18 cellular contexts compared by ENCODE assay signal in the genomic region with DNA sequence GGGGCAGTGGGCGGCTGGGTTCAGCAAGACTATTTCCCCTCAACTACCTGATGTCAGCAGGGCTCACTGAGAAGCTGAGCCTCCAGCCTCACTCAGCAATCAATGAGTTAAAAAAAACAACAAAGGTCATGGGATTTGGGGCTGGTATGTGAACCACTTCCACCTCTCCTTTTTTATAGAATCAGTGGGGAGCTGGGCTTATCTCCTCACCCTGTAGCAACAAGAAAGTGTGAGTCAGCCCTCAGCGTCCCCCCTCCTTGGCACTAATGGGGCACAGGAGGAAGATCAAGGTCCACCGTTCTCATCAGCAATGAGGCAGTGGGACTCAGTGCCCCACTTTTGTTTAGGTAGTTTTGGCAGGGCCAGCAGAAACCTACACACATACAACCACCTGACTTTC.
DNase-seq lines count a peak whose midpoint lies in the region; ATAC-seq and TF ChIP-seq lines count a peak whose summit lies in the region.
"Had no signal": no experiment of that assay in that cellular context is flagged by ENCODE, and none has a peak within 500 bp of the region (broad histone marks: within the 10 kb centered on the region; RNA-seq: fewer than 3 reads in every experiment).

No MANE protein-coding gene starts in this region.

- H3K79me1 ChIP-seq in neuronal stem cell (ENCODE audit: low read depth, low read length): no peaks in the 10 kb centered on the region

- DNase-seq in astrocyte of the hippocampus (ENCODE audit: low read depth, low spot score) (peak; percentile 30), iPS-NIHi11 (ENCODE audit: low spot score) (peak; percentile 9), neuronal stem cell (ENCODE audit: low spot score) (no peak), NCI-H1048 (lab: John Stamatoyannopoulos, UW) (no peak), C1 segment of cervical spinal cord (lab: John Stamatoyannopoulos, UW) (no peak), HEK293T (ENCODE audit: extremely low spot score) (no peak)
- DNase-seq: CD4-positive, alpha-beta T cell; CD8-positive, alpha-beta memory T cell; DMS 273 treated with DMSO at 0.1 percent for 48 hours; DMS79; EL; GDM1; H9; HFFc6 had no signal

- H4K8ac ChIP-seq in neuronal stem cell (ENCODE audit: low read depth, low read length): no peak overlapping the region

- no peak overlapping the region for H4K91ac ChIP-seq in neuronal stem cell (ENCODE audit: low read depth, low read length, poor library complexity)

- no peak overlapping the region for H2AK5ac ChIP-seq in neuronal stem cell (ENCODE audit: low read depth, low read length)

- no peak overlapping the region for H3K4ac ChIP-seq in neuronal stem cell (ENCODE audit: low read length)

- POLR2A ChIA-PET in HEK293T (lab: Yijun Ruan, JAX): no interaction called here

- no peak overlapping the region for H2BK15ac ChIP-seq in neuronal stem cell (ENCODE audit: low read length)

- no peak overlapping the region for H2BK12ac ChIP-seq in neuronal stem cell (ENCODE audit: low read length)

- no peak overlapping the region for H3K14ac ChIP-seq in neuronal stem cell (ENCODE audit: low read length)

- no peak overlapping the region for H3K27ac ChIP-seq in neuronal stem cell (replicated peaks; ENCODE audit: low read length)
- H3K27ac ChIP-seq: BLaER1 had no signal

- no peak overlapping the region for H3K18ac ChIP-seq in neuronal stem cell (ENCODE audit: low read length)

- H3K9me3 ChIP-seq in neuronal stem cell (replicated peaks in 1 of 2; ENCODE audit: control insufficient read depth in 2 of 2, insufficient read depth in 1 of 2, low read depth in 1 of 2, low read length in 2 of 2): peaks cover 0 to 4% of the 10 kb centered on the region in 2 donors
- H3K9me3 ChIP-seq: BLaER1 had no signal

- no peak overlapping the region for H2BK120ac ChIP-seq in neuronal stem cell (ENCODE audit: low read depth, low read length)

- no peaks in the 10 kb centered on the region for H3K27me3 ChIP-seq in neuronal stem cell (ENCODE audit: control insufficient read depth in 3 of 3, insufficient read depth in 3 of 3, low read depth in 1 of 3, low read length in 3 of 3)
- H3K27me3 ChIP-seq: BLaER1 had no signal

- H3K9ac ChIP-seq in neuronal stem cell (ENCODE audit: low read depth, low read length, poor library complexity): no peak overlapping the region
- H3K9ac ChIP-seq: BLaER1 had no signal

- no peak overlapping the region for H3K4me3 ChIP-seq in neuronal stem cell (ENCODE audit: low read length in 2 of 2)
- H3K4me3 ChIP-seq: BLaER1, GM12878 had no signal

- H2AFZ ChIP-seq in neuronal stem cell (ENCODE audit: low read length): peak overlapping the region; percentile 27

- no peak for ATAC-seq in HG03139 (IDR thresholded peaks at IDR 0.05; ENCODE audit: unreplicated experiment)
- ATAC-seq: GM12878, HCT116 had no signal

- H2BK5ac ChIP-seq in neuronal stem cell (ENCODE audit: low read length): no peak overlapping the region

- WGBS in neuronal stem cell (ENCODE audit: extremely low coverage in 2 of 2, insufficient read length in 2 of 2, insufficient replicate concordance in 1 of 2), 2 donors: no CpG with 5 or more reads among the region's 3 CpGs

- no peak overlapping the region for H3K23ac ChIP-seq in neuronal stem cell (ENCODE audit: low read depth, low read length, poor library complexity)

- peaks cover 0 to 2% of the 10 kb centered on the region in 2 donors for H3K4me1 ChIP-seq in neuronal stem cell (ENCODE audit: control insufficient read depth in 2 of 2, insufficient read depth in 1 of 2, low read depth in 1 of 2, low read length in 2 of 2)
- H3K4me1 ChIP-seq: BLaER1 had no signal

- H3K4me2 ChIP-seq in neuronal stem cell (ENCODE audit: insufficient read depth, low read length, poor library complexity, severe bottlenecking): no peak overlapping the region
- H3K4me2 ChIP-seq: BLaER1 had no signal

- no peaks in the 10 kb centered on the region for H3K36me3 ChIP-seq in neuronal stem cell (replicated peaks in 1 of 2; ENCODE audit: control insufficient read depth in 2 of 2, insufficient read depth in 2 of 2, low read length in 2 of 2)
- H3K36me3 ChIP-seq: BLaER1 had no signal

- CTCF ChIA-PET in HEK293T (lab: Yijun Ruan, JAX): no interaction called here

TF ChIP-seq in HEK293T, 16 proteins besides CTCF, POLR2A, EP300 and RAD21:
- TF ChIP-seq FOXM1 (IDR thresholded peaks at IDR 0.05; ENCODE audit: borderline replicate concordance) (no peak), FOXK2 (IDR thresholded peaks at IDR 0.05) (no peak), SUZ12 (IDR thresholded peaks at IDR 0.05) (no peak), BHLHE40 (IDR thresholded peaks at IDR 0.05; ENCODE audit: borderline replicate concordance) (no peak), SP1 (IDR thresholded peaks at IDR 0.05) (no peak), ZNF384 (IDR thresholded peaks at IDR 0.05) (no peak), LEF1 (IDR thresholded peaks at IDR 0.05; ENCODE audit: borderline replicate concordance) (no peak), L3MBTL2 (conservative IDR thresholded peaks at IDR 0.05) (no peak), ELF4 (IDR thresholded peaks at IDR 0.05) (no peak), ARNT (IDR thresholded peaks at IDR 0.05) (no peak), TARDBP (IDR thresholded peaks at IDR 0.05) (no peak), CTBP1 (IDR thresholded peaks at IDR 0.05; ENCODE audit: borderline replicate concordance) (no peak)

Comparison
In these comparisons a context has a peak if more than half of its experiments do, and no peak if none do; other contexts are left out.
1. DNase-seq: peak in astrocyte of the hippocampus (single experiment) and iPS-NIHi11 (single experiment); none in neuronal stem cell (single experiment), NCI-H1048 (single experiment), C1 segment of cervical spinal cord (0 of 14) and HEK293T (single experiment).